2 cellular contexts compared by ENCODE assay signal in genomic region chr21:21195417-21195816, GRCh38.
TF ChIP-seq lines count a peak whose summit lies in the region.

No MANE protein-coding gene starts in this region.

TF ChIP-seq in SK-N-SH, 30 proteins besides CTCF, POLR2A, EP300 and RAD21 (continued from another document):
- TF ChIP-seq REST (IDR thresholded peaks at IDR 0.05; ENCODE audit: low read depth, low read length): no peak
- no peak for TF ChIP-seq SIN3A (IDR thresholded peaks at IDR 0.05; ENCODE audit: borderline replicate concordance, low read depth, low read length)
- TF ChIP-seq TAF1 (IDR thresholded peaks at IDR 0.05; ENCODE audit: borderline replicate concordance, low read depth, low read length): no peak

TF ChIP-seq in SK-N-SH treated with all-trans-retinoic acid at 6 μM for 48 hours, 23 proteins besides CTCF, POLR2A, EP300 and RAD21 (continued from another document):
- no peak for TF ChIP-seq POU6F1 (CRISPR knock-in tag; IDR thresholded peaks at IDR 0.05; ENCODE audit: borderline replicate concordance, low read depth)
